ENCODE assay signal across 19 cellular contexts in the genomic region with DNA sequence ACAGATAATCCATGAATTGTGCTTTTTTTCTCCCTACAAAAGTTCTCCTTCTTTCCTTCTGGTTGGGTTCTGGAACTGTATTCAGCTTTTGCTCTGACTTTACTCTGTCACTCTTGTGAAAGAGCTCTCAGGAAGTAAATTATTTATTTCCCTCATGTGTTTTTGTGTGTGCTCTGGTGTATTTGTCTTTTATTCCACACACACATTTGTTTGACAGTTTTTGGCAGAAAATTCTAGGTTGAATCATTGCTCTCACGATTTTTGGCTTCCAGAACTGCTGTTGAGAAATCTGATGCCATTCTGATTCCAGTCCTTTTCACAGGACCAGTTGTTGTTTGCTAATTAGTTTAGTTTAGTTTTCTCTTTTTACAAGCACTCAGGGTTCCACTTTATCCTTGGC.
DNase-seq lines count a peak whose midpoint lies in the region; ATAC-seq and TF ChIP-seq lines count a peak whose summit lies in the region.
"Had no signal": no experiment of that assay in that cellular context is flagged by ENCODE, and none has a peak within 500 bp of the region (broad histone marks: within the 10 kb centered on the region; RNA-seq: fewer than 3 reads in every experiment).

No MANE protein-coding gene starts in this region.

- H3K4me1 ChIP-seq in HEK293 (ENCODE audit: control insufficient read depth, insufficient read depth, low read length) = no peaks in the 10 kb centered on the region
- no peaks in the 10 kb centered on the region for H3K4me1 ChIP-seq in Karpas-422 (ENCODE audit: low read length)
- H3K4me1 ChIP-seq: esophagus squamous epithelium had no signal

- no peaks in the 10 kb centered on the region for H3K9me2 ChIP-seq in Karpas-422 (replicated peaks; ENCODE audit: insufficient read depth, low read length)

- H3K79me2 ChIP-seq in Karpas-422 (ENCODE audit: low read length) = no peaks in the 10 kb centered on the region

- CTCF ChIA-PET in HEK293 (lab: Yijun Ruan, JAX) = no interaction called here

- ATAC-seq in GM21360 (IDR thresholded peaks at IDR 0.05; ENCODE audit: unreplicated experiment) = no peak
- no peak for ATAC-seq in stimulated activated naive CD8-positive, alpha-beta T cell treated with anti-CD3 and anti-CD28 coated beads, Interleukin-15, amount 100 ng/mL, for 72 hours
- ATAC-seq: activated naive CD8-positive, alpha-beta T cell treated with anti-CD3 and anti-CD28 coated beads, Interleukin-2, amount 50 U/mL, for 24 hours; mucosa of descending colon had no signal

- peak overlapping the region in 4 of 5 experiments; percentile 3 to 31 (median 18) for H3K27ac Mint-ChIP-seq in brain
- no peak overlapping the region for H3K27ac Mint-ChIP-seq in stimulated activated naive CD8-positive, alpha-beta T cell treated with anti-CD3 and anti-CD28 coated beads, Interleukin-15, amount 100 ng/mL, for 72 hours
- H3K27ac Mint-ChIP-seq: activated B cell treated with CpG ODN at 0.5 μM for 24 hours; activated naive CD8-positive, alpha-beta T cell treated with anti-CD3 and anti-CD28 coated beads, Interleukin-2, amount 50 U/mL, for 24 hours; CD4-positive, alpha-beta T cell; dendritic cell treated with granulocyte-macrophage colony-stimulating factor and Interleukin-4, amounts not matched to agents 40 ng/mL and 50 ng/mL, for 4 days; immature natural killer cell had no signal

- H3K36me3 ChIP-seq in HEK293 (ENCODE audit: control insufficient read depth in 2 of 2, insufficient read depth in 1 of 2, low read length in 2 of 2) = peaks cover 0 to 3% of the 10 kb centered on the region in 2 experiments; a peak in 1 of 3 replicates
- H3K36me3 ChIP-seq in Karpas-422 (ENCODE audit: insufficient read depth, low read length) = no peaks in the 10 kb centered on the region
- H3K36me3 ChIP-seq: esophagus squamous epithelium had no signal

- H4K20me1 ChIP-seq in Karpas-422 (ENCODE audit: insufficient read depth, low read depth, low read length) = no peaks in the 10 kb centered on the region

- DNase-seq in AG08396 (ENCODE audit: low spot score) = peak; percentile 13
- peak; percentile 15 for DNase-seq in myocyte (ENCODE audit: low read depth)
- DNase-seq in stimulated activated naive CD8-positive, alpha-beta T cell treated with anti-CD3 and anti-CD28 coated beads, Interleukin-15, amount 100 ng/mL, for 72 hours = no peak
- no peak for DNase-seq in activated T-cell treated with anti-CD3 and anti-CD28 coated beads, Interleukin-2, amount 50 U/mL, for 48 hours
- no peak for DNase-seq in Karpas-422
- DNase-seq: activated B cell treated with CpG ODN at 0.5 μM for 24 hours; activated naive CD8-positive, alpha-beta T cell treated with anti-CD3 and anti-CD28 coated beads, Interleukin-2, amount 50 U/mL, for 24 hours; CD4-positive, alpha-beta T cell; esophagus squamous epithelium; immature natural killer cell; KG1; mucosa of descending colon; OCI-M1; posterior cingulate gyrus; stimulated activated CD4-positive, alpha-beta T cell treated with anti-CD3 and anti-CD28 coated beads, Interleukin-2, amount 100 ng/mL, for 24 hours had no signal

- H3K36me3 Mint-ChIP-seq in brain = peaks cover 17% of the 10 kb centered on the region
- H3K36me3 Mint-ChIP-seq: immature natural killer cell had no signal

- H3K9me3 ChIP-seq in HEK293 (ENCODE audit: control insufficient read depth, insufficient read depth, low read depth, low read length) (no peaks in the 10 kb centered on the region), Karpas-422 (ENCODE audit: low read length) (no peaks in the 10 kb centered on the region)
- H3K9me3 ChIP-seq: esophagus squamous epithelium, mucosa of descending colon had no signal

- peaks cover 16% of the 10 kb centered on the region for H3K4me1 Mint-ChIP-seq in brain
- H3K4me1 Mint-ChIP-seq in stimulated activated naive CD8-positive, alpha-beta T cell treated with anti-CD3 and anti-CD28 coated beads, Interleukin-15, amount 100 ng/mL, for 72 hours = no peaks in the 10 kb centered on the region
- H3K4me1 Mint-ChIP-seq: activated B cell treated with CpG ODN at 0.5 μM for 24 hours; activated naive CD8-positive, alpha-beta T cell treated with anti-CD3 and anti-CD28 coated beads, Interleukin-2, amount 50 U/mL, for 24 hours; immature natural killer cell had no signal

- TF ChIP-seq CTCF in HEK293 (tag by site-specific recombination; IDR thresholded peaks at IDR 0.05) = no peak
- no peak for TF ChIP-seq CTCF in brain (conservative IDR thresholded peaks at IDR 0.05)

- H3K4me2 ChIP-seq in Karpas-422 (ENCODE audit: low read depth, low read length, poor library complexity, severe bottlenecking) = no peak overlapping the region

- no peak overlapping the region for H3K4me3 ChIP-seq in HEK293 (ENCODE audit: low read depth, low read length)
- H3K4me3 ChIP-seq in Karpas-422 (ENCODE audit: low read length) = no peak overlapping the region
- H3K4me3 ChIP-seq: esophagus squamous epithelium, mucosa of descending colon had no signal

- peaks cover 0 to 16% (median 0%) of the 10 kb centered on the region in 5 experiments for H3K9me3 Mint-ChIP-seq in brain
- no peaks in the 10 kb centered on the region for H3K9me3 Mint-ChIP-seq in stimulated activated naive CD8-positive, alpha-beta T cell treated with anti-CD3 and anti-CD28 coated beads, Interleukin-15, amount 100 ng/mL, for 72 hours
- H3K9me3 Mint-ChIP-seq: activated B cell treated with CpG ODN at 0.5 μM for 24 hours; activated naive CD8-positive, alpha-beta T cell treated with anti-CD3 and anti-CD28 coated beads, Interleukin-2, amount 50 U/mL, for 24 hours; dendritic cell treated with granulocyte-macrophage colony-stimulating factor and Interleukin-4, amounts not matched to agents 40 ng/mL and 50 ng/mL, for 4 days had no signal

- no peak overlapping the region for H2AFZ ChIP-seq in Karpas-422 (ENCODE audit: low read length)

- H3K9ac ChIP-seq in Karpas-422 (ENCODE audit: low read length) = no peak overlapping the region

- H3K4me3 Mint-ChIP-seq in brain = peak overlapping the region in 1 of 5 experiments; percentile 5
- no peak overlapping the region for H3K4me3 Mint-ChIP-seq in stimulated activated naive CD8-positive, alpha-beta T cell treated with anti-CD3 and anti-CD28 coated beads, Interleukin-15, amount 100 ng/mL, for 72 hours
- H3K4me3 Mint-ChIP-seq: activated B cell treated with CpG ODN at 0.5 μM for 24 hours; activated naive CD8-positive, alpha-beta T cell treated with anti-CD3 and anti-CD28 coated beads, Interleukin-2, amount 50 U/mL, for 24 hours; CD4-positive, alpha-beta T cell; dendritic cell treated with granulocyte-macrophage colony-stimulating factor and Interleukin-4, amounts not matched to agents 40 ng/mL and 50 ng/mL, for 4 days; immature natural killer cell had no signal

- POLR2A ChIA-PET in HEK293 (lab: Yijun Ruan, JAX) = no interaction called here

- no peak overlapping the region for H3K27ac ChIP-seq in HEK293 (ENCODE audit: extremely low read depth, low read depth, low read length)
- H3K27ac ChIP-seq in Karpas-422 (ENCODE audit: low read length) = no peak overlapping the region
- H3K27ac ChIP-seq: esophagus squamous epithelium had no signal

- H3K27me3 ChIP-seq in Karpas-422 (ENCODE audit: low read length) = no peaks in the 10 kb centered on the region
- H3K27me3 ChIP-seq: esophagus squamous epithelium had no signal

- H3K27me3 Mint-ChIP-seq in brain = no peaks in the 10 kb centered on the region
- no peaks in the 10 kb centered on the region for H3K27me3 Mint-ChIP-seq in stimulated activated naive CD8-positive, alpha-beta T cell treated with anti-CD3 and anti-CD28 coated beads, Interleukin-15, amount 100 ng/mL, for 72 hours
- H3K27me3 Mint-ChIP-seq: activated naive CD8-positive, alpha-beta T cell treated with anti-CD3 and anti-CD28 coated beads, Interleukin-2, amount 50 U/mL, for 24 hours; dendritic cell treated with granulocyte-macrophage colony-stimulating factor and Interleukin-4, amounts not matched to agents 40 ng/mL and 50 ng/mL, for 4 days had no signal

TF ChIP-seq in HEK293, 187 proteins besides CTCF, POLR2A, EP300 and RAD21:
- TF ChIP-seq, protein P1, sequence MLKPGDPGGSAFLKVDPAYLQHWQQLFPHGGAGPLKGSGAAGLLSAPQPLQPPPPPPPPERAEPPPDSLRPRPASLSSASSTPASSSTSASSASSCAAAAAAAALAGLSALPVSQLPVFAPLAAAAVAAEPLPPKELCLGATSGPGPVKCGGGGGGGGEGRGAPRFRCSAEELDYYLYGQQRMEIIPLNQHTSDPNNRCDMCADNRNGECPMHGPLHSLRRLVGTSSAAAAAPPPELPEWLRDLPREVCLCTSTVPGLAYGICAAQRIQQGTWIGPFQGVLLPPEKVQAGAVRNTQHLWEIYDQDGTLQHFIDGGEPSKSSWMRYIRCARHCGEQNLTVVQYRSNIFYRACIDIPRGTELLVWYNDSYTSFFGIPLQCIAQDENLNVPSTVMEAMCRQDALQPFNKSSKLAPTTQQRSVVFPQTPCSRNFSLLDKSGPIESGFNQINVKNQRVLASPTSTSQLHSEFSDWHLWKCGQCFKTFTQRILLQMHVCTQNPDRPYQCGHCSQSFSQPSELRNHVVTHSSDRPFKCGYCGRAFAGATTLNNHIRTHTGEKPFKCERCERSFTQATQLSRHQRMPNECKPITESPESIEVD (tag by site-specific recombination; IDR thresholded peaks at IDR 0.05) = peak; percentile 57
- TF ChIP-seq ZNF561 (tag by site-specific recombination; IDR thresholded peaks at IDR 0.05; ENCODE audit: borderline replicate concordance) (no peak), ZNF350 (tag by site-specific recombination; IDR thresholded peaks at IDR 0.05) (no peak), WT1 (tag by site-specific recombination; IDR thresholded peaks at IDR 0.05) (no peak)
TF ChIP-seq in HEK293: peak in this region for 1.

Comparison
In these comparisons a context has a peak if more than half of its experiments do, and no peak if none do; other contexts are left out.
1. DNase-seq: peak in AG08396 (single experiment) and myocyte (single experiment); none in stimulated activated naive CD8-positive, alpha-beta T cell treated with anti-CD3 and anti-CD28 coated beads, Interleukin-15, amount 100 ng/mL, for 72 hours (0 of 2), activated T-cell treated with anti-CD3 and anti-CD28 coated beads, Interleukin-2, amount 50 U/mL, for 48 hours (0 of 2) and Karpas-422 (single experiment).
2. H3K27ac Mint-ChIP-seq: peak in brain (4 of 5); none in stimulated activated naive CD8-positive, alpha-beta T cell treated with anti-CD3 and anti-CD28 coated beads, Interleukin-15, amount 100 ng/mL, for 72 hours (0 of 2).